1 cellular context compared by ENCODE assay signal in genomic region chr16:28731253-28731652, GRCh38. TPM values are rescaled to one million over a fixed set of nuclear protein-coding genes. Genes with fewer than 3 reads are reported as not detected.
"Had no signal": no experiment of that assay in that cellular context is flagged by ENCODE, and none has a peak within 500 bp of the region (broad histone marks: within the 10 kb centered on the region; RNA-seq: fewer than 3 reads in every experiment).

No MANE protein-coding gene starts in this region.

RNA-seq across cellular contexts. Expression of gene NPIPB9, which starts 20.3 kb away (rescaled TPM):
- total RNA-seq: M059J had no signal
